ENCODE assay signal across 22 cellular contexts in genomic region chr1:205060746-205061145, GRCh38. TPM values are rescaled to one million over a fixed set of nuclear protein-coding genes. Genes with fewer than 3 reads are reported as not detected.
"Had no signal": no experiment of that assay in that cellular context is flagged by ENCODE, and none has a peak within 500 bp of the region (broad histone marks: within the 10 kb centered on the region; RNA-seq: fewer than 3 reads in every experiment).

No MANE protein-coding gene starts in this region.

- DNase-seq: effector memory CD8-positive, alpha-beta T cell; gastrocnemius medialis; immature natural killer cell; kidney; left colon; mammary epithelial cell; naive thymus-derived CD4-positive, alpha-beta T cell; nephron progenitor cell; small intestine; stimulated activated CD4-positive, alpha-beta T cell treated with anti-CD3 and anti-CD28 coated beads, Interleukin-2, amount 100 ng/mL, for 48 hours; stimulated activated naive CD4-positive, alpha-beta T cell treated with Interleukin-2 at 50 U/mL for 16 hours; tibial artery; upper lobe of left lung had no signal

- H3K27me3 Mint-ChIP-seq: effector memory CD8-positive, alpha-beta T cell; naive thymus-derived CD4-positive, alpha-beta T cell had no signal

- H3K36me3 Mint-ChIP-seq: immature natural killer cell; naive thymus-derived CD4-positive, alpha-beta T cell had no signal

- H3K36me3 ChIP-seq: esophagus muscularis mucosa, gastrocnemius medialis, neutrophil, ovary, right atrium auricular region, suprapubic skin, tibial artery, upper lobe of left lung, vagina had no signal

- H3K4me3 Mint-ChIP-seq: effector memory CD8-positive, alpha-beta T cell; immature natural killer cell; naive thymus-derived CD4-positive, alpha-beta T cell; nephron progenitor cell had no signal

- H3K9me3 ChIP-seq: esophagus muscularis mucosa, gastrocnemius medialis, neutrophil, ovary, right atrium auricular region, suprapubic skin, tibial artery, upper lobe of left lung, vagina had no signal

- H3K4me3 ChIP-seq: esophagus muscularis mucosa, gastrocnemius medialis, ovary, right atrium auricular region, suprapubic skin, tibial artery, upper lobe of left lung, vagina had no signal

- H3K27ac ChIP-seq: epithelial cell of prostate, esophagus muscularis mucosa, gastrocnemius medialis, neutrophil, ovary, right atrium auricular region, suprapubic skin, tibial artery, upper lobe of left lung, vagina had no signal

- H3K27me3 ChIP-seq: gastrocnemius medialis, neutrophil, ovary, right atrium auricular region, suprapubic skin, tibial artery, upper lobe of left lung, vagina had no signal

- H3K4me1 ChIP-seq: gastrocnemius medialis had no signal

- H3K9me3 Mint-ChIP-seq: effector memory CD8-positive, alpha-beta T cell; immature natural killer cell; naive thymus-derived CD4-positive, alpha-beta T cell; nephron progenitor cell had no signal

- H3K27ac Mint-ChIP-seq: effector memory CD8-positive, alpha-beta T cell; immature natural killer cell; naive thymus-derived CD4-positive, alpha-beta T cell; nephron progenitor cell had no signal

RNA-seq across cellular contexts. Expression of gene CNTN2, which starts 17.7 kb away (rescaled TPM):
- total RNA-seq: fibroblast of villous mesenchyme; gastrocnemius medialis; mesenteric fat pad; naive thymus-derived CD4-positive, alpha-beta T cell; upper lobe of left lung had no signal
- polyA plus RNA-seq: immature natural killer cell; mammary epithelial cell; naive thymus-derived CD4-positive, alpha-beta T cell had no signal
